In the genomic region with DNA sequence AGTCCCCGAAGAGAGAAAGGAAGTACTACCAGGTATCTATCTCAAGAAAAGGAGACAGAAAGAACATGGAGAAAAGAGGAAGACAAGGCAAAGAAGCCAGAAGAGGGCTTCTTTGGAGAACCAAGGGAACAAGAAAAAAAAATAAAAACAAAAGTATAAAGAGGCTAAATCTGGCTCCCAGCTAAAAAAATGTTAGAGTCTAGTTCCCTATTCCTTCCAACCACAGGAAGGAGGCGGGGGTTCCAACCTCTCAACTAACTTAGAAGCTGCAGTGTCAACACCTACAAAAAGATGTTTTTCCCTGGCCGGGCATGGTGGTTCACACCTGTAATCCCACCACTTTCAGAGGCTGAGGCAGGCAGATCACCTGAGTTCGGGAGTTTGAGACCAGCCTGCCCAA, we compare ENCODE assay signal across 14 cellular contexts. TPM values are rescaled to one million over a fixed set of nuclear protein-coding genes. Genes with fewer than 3 reads are reported as not detected.
DNase-seq lines count a peak whose midpoint lies in the region; ATAC-seq lines count a peak whose summit lies in the region.
"Had no signal": no experiment of that assay in that cellular context is flagged by ENCODE, and none has a peak within 500 bp of the region (broad histone marks: within the 10 kb centered on the region; RNA-seq: fewer than 3 reads in every experiment).

No MANE protein-coding gene starts in this region.

- peak overlapping the region; percentile 31 for H3K27ac Mint-ChIP-seq in activated CD4-positive, alpha-beta T cell treated with anti-CD3 and anti-CD28 coated beads for 36 hours
- H3K27ac Mint-ChIP-seq in IgD-negative memory B cell, result peak overlapping the region; percentile 99 to 100 (median 99)

- intact Hi-C loops in activated CD4-positive, alpha-beta T cell treated with anti-CD3 and anti-CD28 coated beads for 36 hours (cut with DNase I, micrococcal nuclease), result no loop called here

- H3K9me3 Mint-ChIP-seq in activated CD4-positive, alpha-beta T cell treated with anti-CD3 and anti-CD28 coated beads for 36 hours (ENCODE audit: low read depth), result no peaks in the 10 kb centered on the region
- no peaks in the 10 kb centered on the region for H3K9me3 Mint-ChIP-seq in IgD-negative memory B cell

- DNase-seq in activated CD4-positive, alpha-beta T cell treated with anti-CD3 and anti-CD28 coated beads for 36 hours, result no peak
- no peak for DNase-seq in activated CD4-positive, alpha-beta T cell treated with anti-CD3 and anti-CD28 coated beads for 1 hour
- DNase-seq in SKM-1 treated with dmso at 0.1 percent for 144 hours (lab: John Stamatoyannopoulos, UW; ENCODE audit: unreplicated experiment) (peak; percentile 70), mesenteric fat pad (ENCODE audit: low spot score) (peak; percentile 30), left lobe of liver (ENCODE audit: low spot score) (no peak)
- DNase-seq in central memory CD4-positive, alpha-beta T cell, result no peak
- DNase-seq: activated CD4-positive, CD25-positive, alpha-beta regulatory T cell treated with anti-CD3 and anti-CD28 coated beads, Interleukin-2, amount 50 U/mL, for 72 hours; GM23248; NCI-H1105 treated with DMSO at 0.1 percent for 48 hours; NCI-H2171 treated with DMSO at 0.1 percent for 48 hours; OCI-M1; stimulated activated CD4-positive, alpha-beta T cell treated with anti-CD3 and anti-CD28 coated beads, Interleukin-2, amount 100 ng/mL, for 48 hours had no signal

- H3K36me3 Mint-ChIP-seq in activated CD4-positive, alpha-beta T cell treated with anti-CD3 and anti-CD28 coated beads for 36 hours (ENCODE audit: low read depth), result peaks cover 46% of the 10 kb centered on the region
- peaks cover 14% of the 10 kb centered on the region for H3K36me3 Mint-ChIP-seq in IgD-negative memory B cell

- no peak overlapping the region for H3K4me3 Mint-ChIP-seq in activated CD4-positive, alpha-beta T cell treated with anti-CD3 and anti-CD28 coated beads for 36 hours
- H3K4me3 Mint-ChIP-seq in IgD-negative memory B cell, result peak overlapping the region; percentile 78 to 98 (median 92)

- POLR2A ChIA-PET in activated CD4-positive, alpha-beta T cell treated with anti-CD3 and anti-CD28 coated beads for 36 hours (lab: Charles Lee), result no interaction called here

- H3K27me3 Mint-ChIP-seq in activated CD4-positive, alpha-beta T cell treated with anti-CD3 and anti-CD28 coated beads for 36 hours, result no peaks in the 10 kb centered on the region
- no peaks in the 10 kb centered on the region for H3K27me3 Mint-ChIP-seq in IgD-negative memory B cell

- CTCF ChIA-PET in activated CD4-positive, alpha-beta T cell treated with anti-CD3 and anti-CD28 coated beads for 36 hours (lab: Charles Lee), result no interaction called here

- no peaks in the 10 kb centered on the region for H3K4me1 Mint-ChIP-seq in activated CD4-positive, alpha-beta T cell treated with anti-CD3 and anti-CD28 coated beads for 36 hours
- H3K4me1 Mint-ChIP-seq in IgD-negative memory B cell, result peaks cover 18 to 34% (median 22%) of the 10 kb centered on the region in 3 donors

- no peak for ATAC-seq in activated CD4-positive, alpha-beta T cell treated with anti-CD3 and anti-CD28 coated beads for 36 hours
- ATAC-seq in GM21447 (IDR thresholded peaks at IDR 0.05; ENCODE audit: unreplicated experiment) (no peak), left lobe of liver (no peak)

RNA-seq across cellular contexts. Expression of a gene that starts 13.4 kb away (rescaled TPM):
- 100 to 1,000 TPM in 1 of 2 experiments, 10 to 100 TPM in 1; 93.5 to 125 TPM for total RNA-seq in activated CD4-positive, alpha-beta T cell treated with anti-CD3 and anti-CD28 coated beads for 36 hours
- polyA plus RNA-seq in IgD-negative memory B cell, result 66.3 TPM
- total RNA-seq in mesenteric fat pad, result 56.3 TPM
- 20.6 TPM for total RNA-seq in left lobe of liver

RNA-seq across cellular contexts. Expression of a gene that starts 29.1 kb away (rescaled TPM):
- total RNA-seq in activated CD4-positive, alpha-beta T cell treated with anti-CD3 and anti-CD28 coated beads for 36 hours, result 10 to 100 TPM; 35.0 to 41.3 TPM
- 35.4 TPM for polyA plus RNA-seq in IgD-negative memory B cell
- total RNA-seq in mesenteric fat pad (61.3 TPM), left lobe of liver (20.4 TPM)

RNA-seq across cellular contexts. Expression of a gene that starts 48.7 kb away (rescaled TPM):
- total RNA-seq in activated CD4-positive, alpha-beta T cell treated with anti-CD3 and anti-CD28 coated beads for 36 hours, result 10 to 100 TPM; 67.2 to 77.1 TPM
- polyA plus RNA-seq in IgD-negative memory B cell, result 25.0 TPM
- 19.6 TPM for total RNA-seq in mesenteric fat pad
- 8.3 TPM for total RNA-seq in left lobe of liver

Comparison
In these comparisons a context has a peak if more than half of its experiments do, and no peak if none do; other contexts are left out.
1. DNase-seq: peak in SKM-1 treated with dmso at 0.1 percent for 144 hours (single experiment) and mesenteric fat pad (single experiment); none in activated CD4-positive, alpha-beta T cell treated with anti-CD3 and anti-CD28 coated beads for 36 hours (single experiment), activated CD4-positive, alpha-beta T cell treated with anti-CD3 and anti-CD28 coated beads for 1 hour (single experiment), left lobe of liver (single experiment) and central memory CD4-positive, alpha-beta T cell (single experiment).